ENCODE assay signal across 11 cellular contexts in the genomic region with DNA sequence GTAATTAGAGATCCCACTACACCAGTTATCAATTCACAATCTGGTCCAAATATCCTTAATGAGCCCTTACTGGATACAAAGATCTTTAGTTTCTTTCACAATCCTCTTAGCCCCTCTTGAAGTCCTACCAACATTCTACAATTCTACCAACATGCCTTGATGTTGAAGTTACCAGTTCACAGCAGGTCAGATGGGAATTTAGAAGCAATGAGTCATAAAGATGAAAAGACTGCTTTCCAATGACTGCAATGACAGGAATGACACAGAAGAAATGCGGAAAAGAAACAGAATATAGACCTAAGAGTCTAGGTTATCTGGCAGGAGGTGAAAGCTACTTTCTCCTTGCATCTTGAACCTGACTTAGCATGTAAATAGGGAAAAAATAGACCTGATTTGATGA. TPM values are rescaled to one million over a fixed set of nuclear protein-coding genes. Genes with fewer than 3 reads are reported as not detected.
DNase-seq lines count a peak whose midpoint lies in the region; ATAC-seq and TF ChIP-seq lines count a peak whose summit lies in the region.
"Had no signal": no experiment of that assay in that cellular context is flagged by ENCODE, and none has a peak within 500 bp of the region (broad histone marks: within the 10 kb centered on the region; RNA-seq: fewer than 3 reads in every experiment).

No MANE protein-coding gene starts in this region.

- H3K4me3 ChIP-seq in AG04450 (ENCODE audit: low read depth, low read length) (no peak overlapping the region), brain microvascular endothelial cell (ENCODE audit: low read depth, low read length) (no peak overlapping the region), lower lobe of right lung (no peak overlapping the region)
- H3K4me3 ChIP-seq: MG63 had no signal

- no peak overlapping the region for H3K23ac ChIP-seq in H9 (ENCODE audit: insufficient read length, low read depth, low read length)

- H3K27me3 ChIP-seq in AG04450 (ENCODE audit: control insufficient read depth, insufficient read depth, low read length) (no peaks in the 10 kb centered on the region), brain microvascular endothelial cell (replicated peaks) (no peaks in the 10 kb centered on the region), lower lobe of right lung (ENCODE audit: low read depth) (no peaks in the 10 kb centered on the region), H9 (ENCODE audit: insufficient read depth, low read length) (no peaks in the 10 kb centered on the region)
- H3K27me3 ChIP-seq: MG63 had no signal

- POLR2A ChIA-PET in AG04450 (lab: Yijun Ruan, JAX), result no interaction called here
- POLR2A ChIA-PET in naive thymus-derived CD8-positive, alpha-beta T cell (lab: Charles Lee), result no interaction called here

- no peak overlapping the region for H3K9ac ChIP-seq in H9 (ENCODE audit: extremely low read depth, insufficient read length, low read length)

- no peak overlapping the region for H2AFZ ChIP-seq in H9 (ENCODE audit: low read length)

- no peak overlapping the region for H4K91ac ChIP-seq in H9 (ENCODE audit: insufficient read length, low read depth, low read length)

- no peak overlapping the region for H3K4me2 ChIP-seq in H9 (ENCODE audit: insufficient read depth, insufficient read length, low read length)

- H3K14ac ChIP-seq in H9 (ENCODE audit: insufficient read depth, low read length), result no peak overlapping the region

- CTCF ChIA-PET in AG04450 (lab: Charles Lee), result interaction anchor here (1.5 kb wide), 1 partner anchor 253 kb away, joined by 7 read pairs; no protein-coding TSS in a partner anchor

- no CpG with 5 or more reads among the region's 1 CpG for WGBS in H9 (ENCODE audit: extremely low coverage, insufficient read length, low lambda C conversion rate)

- H3K4me1 Mint-ChIP-seq in H9, result no peaks in the 10 kb centered on the region
- peaks cover 11 to 16% (median 14%) of the 10 kb centered on the region in 4 donors for H3K4me1 Mint-ChIP-seq in naive thymus-derived CD8-positive, alpha-beta T cell
- H3K4me1 Mint-ChIP-seq: brain had no signal

- no peaks in the 10 kb centered on the region for H3K79me2 ChIP-seq in H9 (ENCODE audit: insufficient read depth, low read length)

- H3K27me3 Mint-ChIP-seq in H9 (ENCODE audit: low read depth), result no peaks in the 10 kb centered on the region
- H3K27me3 Mint-ChIP-seq in naive thymus-derived CD8-positive, alpha-beta T cell, result no peaks in the 10 kb centered on the region
- H3K27me3 Mint-ChIP-seq: brain; CD4-positive, alpha-beta T cell had no signal

- H3T11ph ChIP-seq in H9 (ENCODE audit: low read length), result no peak overlapping the region

- H3K4me1 ChIP-seq in lower lobe of right lung (no peaks in the 10 kb centered on the region), H9 (ENCODE audit: insufficient read depth, low read length) (no peaks in the 10 kb centered on the region)

- in situ Hi-C loops in brain microvascular endothelial cell (cut with HindIII; ENCODE audit: low pct_ligation_motif_present, low sequenced_read_pairs), result no loop called here

- no peak overlapping the region for H2AK5ac ChIP-seq in H9 (ENCODE audit: insufficient read length, low read length)

- H2BK20ac ChIP-seq in H9 (ENCODE audit: low read depth, low read length, poor library complexity, severe bottlenecking), result no peak overlapping the region

- no peak overlapping the region for H4K5ac ChIP-seq in H9 (ENCODE audit: insufficient read length, low read depth, low read length)

- no peak overlapping the region for H2BK5ac ChIP-seq in H9 (ENCODE audit: insufficient read length, low read length)

- H2BK12ac ChIP-seq in H9 (ENCODE audit: insufficient read length, low read depth, low read length), result no peak overlapping the region

- no peak overlapping the region for H3K56ac ChIP-seq in H9 (ENCODE audit: insufficient read length, low read depth, low read length)

- no peak overlapping the region for H4K8ac ChIP-seq in H9 (replicated peaks; ENCODE audit: insufficient read length, low read depth, low read length)

- H3K9me3 ChIP-seq in AG04450 (ENCODE audit: control insufficient read depth, insufficient read depth, low read length) (no peaks in the 10 kb centered on the region), lower lobe of right lung (no peaks in the 10 kb centered on the region), H9 (ENCODE audit: control insufficient read depth, low read depth, low read length) (no peaks in the 10 kb centered on the region)
- H3K9me3 ChIP-seq: MG63 had no signal

- no peaks in the 10 kb centered on the region for H3K79me1 ChIP-seq in H9 (ENCODE audit: insufficient read depth, low read depth, low read length, poor library complexity, severe bottlenecking)

- no peak overlapping the region for H3K27ac Mint-ChIP-seq in H9
- no peak overlapping the region for H3K27ac Mint-ChIP-seq in naive thymus-derived CD8-positive, alpha-beta T cell
- H3K27ac Mint-ChIP-seq: CD4-positive, alpha-beta T cell had no signal

- no peaks in the 10 kb centered on the region for H3K9me3 Mint-ChIP-seq in H9
- H3K9me3 Mint-ChIP-seq in naive thymus-derived CD8-positive, alpha-beta T cell, result no peaks in the 10 kb centered on the region
- H3K9me3 Mint-ChIP-seq: brain; CD4-positive, alpha-beta T cell had no signal

- H3K36me3 ChIP-seq in brain microvascular endothelial cell (replicated peaks) (no peaks in the 10 kb centered on the region), lower lobe of right lung (peaks cover 17% of the 10 kb centered on the region)

- TF ChIP-seq CTCF in AG04450 (IDR thresholded peaks at IDR 0.05; ENCODE audit: low read depth, low read length), result no peak
- TF ChIP-seq CTCF in brain microvascular endothelial cell (IDR thresholded peaks at IDR 0.05; ENCODE audit: low read depth, low read length, missing control alignments), result no peak
- no peak for TF ChIP-seq CTCF in lower lobe of right lung (IDR thresholded peaks at IDR 0.05)
- TF ChIP-seq CTCF in H9 (conservative IDR thresholded peaks at IDR 0.05), result no peak

- H3K18ac ChIP-seq in H9 (ENCODE audit: insufficient read length, low read depth, low read length), result no peak overlapping the region

- no peak overlapping the region for H3K27ac ChIP-seq in AG04450 (ENCODE audit: low read depth, low read length)
- peak overlapping the region; percentile 59 for H3K27ac ChIP-seq in brain microvascular endothelial cell
- H3K27ac ChIP-seq in lower lobe of right lung, result no peak overlapping the region
- no peak overlapping the region for H3K27ac ChIP-seq in H9 (ENCODE audit: insufficient read length, low read depth, low read length)

- H2BK120ac ChIP-seq in H9 (ENCODE audit: low read depth, low read length, poor library complexity, severe bottlenecking), result no peak overlapping the region

- H3K4ac ChIP-seq in H9 (ENCODE audit: low read depth, low read length), result no peak overlapping the region

- peaks cover 4 to 16% (median 11%) of the 10 kb centered on the region in 3 experiments; a peak in 6 of 7 replicates for H3K36me3 Mint-ChIP-seq in H9 (ENCODE audit: insufficient read depth in 1 of 3, low read depth in 3 of 3)
- H3K36me3 Mint-ChIP-seq in naive thymus-derived CD8-positive, alpha-beta T cell, result peaks cover 0 to 72% (median 21%) of the 10 kb centered on the region in 3 donors

- H2BK15ac ChIP-seq in H9 (ENCODE audit: low read depth, low read length), result no peak overlapping the region

- peak; percentile 36 for DNase-seq in AG04450 (ENCODE audit: low read depth, low spot score)
- peak; percentile 45 for DNase-seq in HT-29 (ENCODE audit: low spot score)
- DNase-seq in brain microvascular endothelial cell, result peak; percentile 60
- DNase-seq in lower lobe of right lung, result no peak
- DNase-seq in H9, result no peak
- DNase-seq in naive thymus-derived CD8-positive, alpha-beta T cell, result no peak
- DNase-seq in cortex of kidney (lab: John Stamatoyannopoulos, UW), result no peak
- DNase-seq: CD4-positive, alpha-beta T cell; MG63 had no signal

- H3K23me2 ChIP-seq in H9 (ENCODE audit: insufficient read length, low read depth, low read length, poor library complexity, severe bottlenecking), result no peaks in the 10 kb centered on the region

- ATAC-seq in lower lobe of right lung, result peak; percentile 64 to 68
- no peak for ATAC-seq in HG02642 (IDR thresholded peaks at IDR 0.05; ENCODE audit: poor library complexity, unreplicated experiment)
- ATAC-seq in naive thymus-derived CD8-positive, alpha-beta T cell, result no peak

- no peaks in the 10 kb centered on the region for H4K20me1 ChIP-seq in H9 (ENCODE audit: control insufficient read depth, insufficient read depth, insufficient read length)

- no peak overlapping the region for H3K4me3 Mint-ChIP-seq in H9
- no peak overlapping the region for H3K4me3 Mint-ChIP-seq in naive thymus-derived CD8-positive, alpha-beta T cell
- H3K4me3 Mint-ChIP-seq: brain; CD4-positive, alpha-beta T cell had no signal

- intact Hi-C loops in lower lobe of right lung (cut with DNase I), result no loop called here

RNA-seq across cellular contexts. Expression of a gene that starts 24.5 kb away (rescaled TPM):
- 4.1 and 4.6 TPM in 2 replicates for polyA plus RNA-seq in AG04450 (2011; rRNA removed)
- 11.1 and 15.4 TPM in 2 replicates for polyA minus RNA-seq in AG04450 (2011; rRNA and poly(A)+ RNA removed)
- total RNA-seq in HT-29 (2014; rRNA removed; shearing (Covaris generic)), result 6.2 and 8.0 TPM in 2 replicates
- total RNA-seq in lower lobe of right lung (10.8 TPM), H9 (2021) (15.1 and 17.6 TPM in 2 replicates)
- 10 to 100 TPM; 25.4 to 26.6 TPM for total RNA-seq in naive thymus-derived CD8-positive, alpha-beta T cell
- 1 to 10 TPM; 2.6 to 4.8 (median 3.2) TPM for polyA plus RNA-seq in naive thymus-derived CD8-positive, alpha-beta T cell

Comparison
In these comparisons a context has a peak if more than half of its experiments do, and no peak if none do; other contexts are left out.
1. DNase-seq: peak in AG04450 (single experiment), HT-29 (single experiment) and brain microvascular endothelial cell (single experiment); none in lower lobe of right lung (single experiment), H9 (single experiment), naive thymus-derived CD8-positive, alpha-beta T cell (0 of 10) and cortex of kidney (single experiment).
2. ATAC-seq: peak in lower lobe of right lung (2 of 2); none in HG02642 (single experiment) and naive thymus-derived CD8-positive, alpha-beta T cell (0 of 2).